29 cellular contexts compared by ENCODE assay signal in the genomic region with DNA sequence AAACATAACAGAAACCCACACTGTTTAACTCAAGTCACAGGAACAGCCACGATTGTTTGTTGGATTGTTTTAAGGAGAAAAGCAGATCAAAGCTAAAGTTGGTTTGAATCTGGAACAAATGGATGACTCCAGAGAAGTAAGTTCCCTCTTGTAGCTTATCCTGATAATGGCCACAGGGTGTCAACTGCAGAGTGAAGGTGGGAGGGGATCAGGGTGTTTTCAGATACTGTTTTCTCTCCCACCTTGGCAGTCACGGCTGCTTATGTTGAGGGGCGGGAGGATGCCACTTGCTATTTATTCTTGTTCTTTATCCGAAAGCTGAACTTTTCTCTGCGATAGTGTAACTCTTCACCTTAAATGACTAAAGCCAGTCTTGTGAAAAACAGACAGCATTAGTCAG.
"Had no signal": no experiment of that assay in that cellular context is flagged by ENCODE, and none has a peak within 500 bp of the region (broad histone marks: within the 10 kb centered on the region; RNA-seq: fewer than 3 reads in every experiment).

No MANE protein-coding gene starts in this region.

- DNase-seq: natural killer cell; occipital lobe; ovary; posterior cingulate gyrus; retina; right lobe of liver; sigmoid colon; small intestine; stimulated activated CD4-positive, alpha-beta T cell treated with anti-CD3 and anti-CD28 coated beads, Interleukin-15, amount 100 ng/mL, for 24 hours; stimulated activated CD4-positive, alpha-beta T cell treated with anti-CD3 and anti-CD28 coated beads, Interleukin-2, amount 100 ng/mL, for 24 hours; stimulated activated CD4-positive, alpha-beta T cell treated with anti-CD3 and anti-CD28 coated beads, Interleukin-2, amount 100 ng/mL, for 48 hours; stimulated activated CD4-positive, alpha-beta T cell treated with anti-CD3 and anti-CD28 coated beads, Interleukin-4, amount 100 ng/mL, for 24 hours; stimulated activated naive B cell treated with anti-CD40 and anti-IgM and Interleukin-4, amounts not matched to agents 10 μg/mL and 1 μg/mL and 100 μg/mL, for 72 hours; stimulated activated naive CD4-positive, alpha-beta T cell treated with Interleukin-2 at 50 U/mL for 16 hours; stomach; thyroid gland; trophoblast cell; upper lobe of left lung had no signal

- H3K4me1 ChIP-seq: neural progenitor cell, parathyroid adenoma, prostate gland, right atrium auricular region, right lobe of liver, thyroid gland, tibial nerve, vagina had no signal

- H3K27ac ChIP-seq: neural progenitor cell, ovary, parathyroid adenoma, prostate gland, right atrium auricular region, right lobe of liver, sigmoid colon, stomach, thoracic aorta, thyroid gland, tibial nerve, upper lobe of left lung, vagina had no signal

- ATAC-seq: natural killer cell; right lobe of liver; stimulated activated effector memory CD8-positive, alpha-beta T cell treated with anti-CD3 and anti-CD28 coated beads, Interleukin-12 subunit alpha, Interleukin-12 subunit beta, amount 100 ng/mL, for 72 hours; stimulated activated naive B cell treated with anti-CD40 and anti-IgM and Interleukin-4, amounts not matched to agents 10 μg/mL and 1 μg/mL and 100 μg/mL, for 72 hours had no signal

- H3K4me2 ChIP-seq: neural progenitor cell had no signal

- H3K36me3 Mint-ChIP-seq: natural killer cell; neural progenitor cell; stimulated activated effector memory CD8-positive, alpha-beta T cell treated with anti-CD3 and anti-CD28 coated beads, Interleukin-12 subunit alpha, Interleukin-12 subunit beta, amount 100 ng/mL, for 72 hours; stimulated activated naive B cell treated with anti-CD40 and anti-IgM and Interleukin-4, amounts not matched to agents 10 μg/mL and 1 μg/mL and 100 μg/mL, for 72 hours had no signal

- H3K4me3 ChIP-seq: neural progenitor cell, ovary, prostate gland, right atrium auricular region, right lobe of liver, sigmoid colon, stomach, thoracic aorta, thyroid gland, tibial nerve, upper lobe of left lung, vagina had no signal

- H3K9ac ChIP-seq: neural progenitor cell, parathyroid adenoma had no signal

- H3K27me3 Mint-ChIP-seq: stimulated activated naive CD8-positive, alpha-beta T cell treated with anti-CD3 and anti-CD28 coated beads, Interleukin-15, Interleukin-2, amounts not matched to agents 100 ng/mL and 50 ng/mL, for 24 hours had no signal

- H3K27ac Mint-ChIP-seq: natural killer cell; nephron; neural progenitor cell; stimulated activated effector memory CD8-positive, alpha-beta T cell treated with anti-CD3 and anti-CD28 coated beads, Interleukin-12 subunit alpha, Interleukin-12 subunit beta, amount 100 ng/mL, for 72 hours; stimulated activated naive B cell treated with anti-CD40 and anti-IgM and Interleukin-4, amounts not matched to agents 10 μg/mL and 1 μg/mL and 100 μg/mL, for 72 hours; stimulated activated naive CD8-positive, alpha-beta T cell treated with anti-CD3 and anti-CD28 coated beads, Interleukin-15, Interleukin-2, amounts not matched to agents 100 ng/mL and 50 ng/mL, for 24 hours had no signal

- FAIRE-seq: small intestine, urothelium cell line had no signal

- H3K9me3 ChIP-seq: ovary, prostate gland, right atrium auricular region, right lobe of liver, sigmoid colon, stomach, thoracic aorta, thyroid gland, tibial nerve, upper lobe of left lung, vagina had no signal

- H3K4me1 Mint-ChIP-seq: stimulated activated effector memory CD8-positive, alpha-beta T cell treated with anti-CD3 and anti-CD28 coated beads, Interleukin-12 subunit alpha, Interleukin-12 subunit beta, amount 100 ng/mL, for 72 hours had no signal

- H3K9me3 Mint-ChIP-seq: natural killer cell; stimulated activated effector memory CD8-positive, alpha-beta T cell treated with anti-CD3 and anti-CD28 coated beads, Interleukin-12 subunit alpha, Interleukin-12 subunit beta, amount 100 ng/mL, for 72 hours; stimulated activated naive B cell treated with anti-CD40 and anti-IgM and Interleukin-4, amounts not matched to agents 10 μg/mL and 1 μg/mL and 100 μg/mL, for 72 hours; stimulated activated naive CD8-positive, alpha-beta T cell treated with anti-CD3 and anti-CD28 coated beads, Interleukin-15, Interleukin-2, amounts not matched to agents 100 ng/mL and 50 ng/mL, for 24 hours had no signal

- H3K27me3 ChIP-seq: neural progenitor cell, ovary, right atrium auricular region, right lobe of liver, sigmoid colon, stomach, thyroid gland, tibial nerve, upper lobe of left lung, vagina had no signal

- H3K79me2 ChIP-seq: parathyroid adenoma had no signal

- H2AFZ ChIP-seq: neural progenitor cell, parathyroid adenoma had no signal

- H3K36me3 ChIP-seq: neural progenitor cell, ovary, prostate gland, right atrium auricular region, right lobe of liver, sigmoid colon, stomach, thoracic aorta, thyroid gland, tibial nerve, upper lobe of left lung, vagina had no signal

- H3K4me3 Mint-ChIP-seq: natural killer cell; nephron; neural progenitor cell; stimulated activated effector memory CD8-positive, alpha-beta T cell treated with anti-CD3 and anti-CD28 coated beads, Interleukin-12 subunit alpha, Interleukin-12 subunit beta, amount 100 ng/mL, for 72 hours; stimulated activated naive B cell treated with anti-CD40 and anti-IgM and Interleukin-4, amounts not matched to agents 10 μg/mL and 1 μg/mL and 100 μg/mL, for 72 hours; stimulated activated naive CD8-positive, alpha-beta T cell treated with anti-CD3 and anti-CD28 coated beads, Interleukin-15, Interleukin-2, amounts not matched to agents 100 ng/mL and 50 ng/mL, for 24 hours had no signal
